ENCODE assay signal across 2 cellular contexts in the genomic region with DNA sequence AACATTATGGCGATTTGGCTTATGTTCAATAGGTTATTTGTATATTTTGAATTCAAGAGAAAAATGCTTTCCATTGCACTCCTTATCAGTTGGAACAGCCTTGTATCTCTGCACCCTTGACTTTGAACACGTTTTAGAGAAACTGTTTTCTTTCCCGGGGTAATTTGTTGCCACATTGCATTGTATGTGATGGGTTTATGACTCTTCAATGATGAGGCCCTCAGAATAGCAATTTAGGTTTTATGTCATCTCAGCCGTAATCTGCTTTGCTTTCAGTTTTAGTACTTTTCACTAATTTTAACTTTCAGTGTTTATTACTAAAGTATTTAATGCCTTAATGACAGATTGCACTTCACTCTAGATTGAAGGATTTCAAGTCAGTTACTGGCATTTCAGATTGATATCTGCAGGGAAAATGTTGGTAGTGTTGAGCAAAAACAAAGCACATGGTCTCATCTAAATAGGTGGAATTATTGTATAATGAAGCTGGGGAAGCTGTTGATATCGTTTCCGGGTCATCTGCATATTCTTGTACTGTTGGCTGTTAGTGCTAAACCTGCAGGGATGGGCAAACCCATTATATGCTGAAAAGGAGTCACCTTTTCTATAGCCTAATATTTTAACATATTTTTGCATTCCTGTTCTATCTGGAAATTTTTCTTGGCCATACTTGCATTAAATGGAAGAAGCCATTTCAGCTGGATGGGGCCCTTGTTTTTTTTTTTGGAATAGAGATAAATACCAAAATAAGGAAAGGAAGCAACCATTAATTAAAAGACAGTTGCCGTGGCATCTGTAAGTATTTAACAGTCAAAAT.
TF ChIP-seq lines count a peak whose summit lies in the region.

No MANE protein-coding gene starts in this region.

TF ChIP-seq in A549, 52 proteins besides CTCF, POLR2A, EP300 and RAD21 (continued from another document):
- TF ChIP-seq, protein P1, sequence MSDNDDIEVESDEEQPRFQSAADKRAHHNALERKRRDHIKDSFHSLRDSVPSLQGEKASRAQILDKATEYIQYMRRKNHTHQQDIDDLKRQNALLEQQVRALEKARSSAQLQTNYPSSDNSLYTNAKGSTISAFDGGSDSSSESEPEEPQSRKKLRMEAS (IDR thresholded peaks at IDR 0.05): peak; percentile 34; the same call in 1 of the 2 replicates
- TF ChIP-seq NFE2L2 (conservative IDR thresholded peaks at IDR 0.05; ENCODE audit: low read length): no peak
- no peak for TF ChIP-seq ZC3H11A (IDR thresholded peaks at IDR 0.05)

TF ChIP-seq in WTC11, 78 proteins besides CTCF, POLR2A, EP300 and RAD21:
- TF ChIP-seq, protein P2, sequence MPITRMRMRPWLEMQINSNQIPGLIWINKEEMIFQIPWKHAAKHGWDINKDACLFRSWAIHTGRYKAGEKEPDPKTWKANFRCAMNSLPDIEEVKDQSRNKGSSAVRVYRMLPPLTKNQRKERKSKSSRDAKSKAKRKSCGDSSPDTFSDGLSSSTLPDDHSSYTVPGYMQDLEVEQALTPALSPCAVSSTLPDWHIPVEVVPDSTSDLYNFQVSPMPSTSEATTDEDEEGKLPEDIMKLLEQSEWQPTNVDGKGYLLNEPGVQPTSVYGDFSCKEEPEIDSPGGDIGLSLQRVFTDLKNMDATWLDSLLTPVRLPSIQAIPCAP (CRISPR knock-in tag; IDR thresholded peaks at IDR 0.05): no peak
- TF ChIP-seq CREB1 (CRISPR knock-in tag; IDR thresholded peaks at IDR 0.05) (no peak), SMAD4 (CRISPR knock-in tag; IDR thresholded peaks at IDR 0.05) (no peak), ETV6 (CRISPR knock-in tag; IDR thresholded peaks at IDR 0.05) (no peak), ATF1 (CRISPR knock-in tag; IDR thresholded peaks at IDR 0.05) (no peak), GRHL2 (CRISPR knock-in tag; IDR thresholded peaks at IDR 0.05; ENCODE audit: insufficient replicate concordance, severe bottlenecking) (no peak)
